ENCODE assay signal across 13 cellular contexts in the genomic region with DNA sequence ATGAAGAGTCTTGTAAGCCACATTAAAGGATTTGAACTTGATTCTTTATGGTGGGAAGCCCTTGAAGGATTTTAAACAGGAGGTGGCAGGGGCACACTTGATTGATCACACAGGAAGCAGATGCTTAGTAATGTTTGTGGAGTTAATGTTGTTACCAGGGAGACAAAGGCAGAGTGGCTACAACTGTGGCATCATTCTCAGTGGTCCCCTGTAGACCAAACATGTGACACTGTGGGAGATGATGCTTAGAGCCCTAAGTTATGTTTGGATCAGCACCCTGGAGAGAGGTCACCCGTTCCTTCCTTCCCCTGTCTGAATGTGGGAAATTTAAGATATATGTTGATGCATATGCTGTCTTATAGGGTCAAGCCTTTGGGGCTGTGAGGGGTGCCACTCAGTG. TPM values are rescaled to one million over a fixed set of nuclear protein-coding genes. Genes with fewer than 3 reads are reported as not detected.
DNase-seq lines count a peak whose midpoint lies in the region; ATAC-seq and TF ChIP-seq lines count a peak whose summit lies in the region.
"Had no signal": no experiment of that assay in that cellular context is flagged by ENCODE, and none has a peak within 500 bp of the region (broad histone marks: within the 10 kb centered on the region; RNA-seq: fewer than 3 reads in every experiment).

No MANE protein-coding gene starts in this region.

- in situ Hi-C loops in KBM-7 (cut with MboI; ENCODE audit: low pct_unique_long_range_greater_than_20kb, low sequenced_read_pairs): no loop called here

- H3K9me3 Mint-ChIP-seq in activated CD4-positive, alpha-beta T cell treated with anti-CD3 and anti-CD28 coated beads for 36 hours (ENCODE audit: low read depth): no peaks in the 10 kb centered on the region
- no peaks in the 10 kb centered on the region for H3K9me3 Mint-ChIP-seq in activated T-helper 1 cell treated with anti-CD3 and anti-CD28 coated beads, Interleukin-12 subunit alpha, Interleukin-12 subunit beta, Interleukin-2, Interleukin-4 antibody, amounts not matched to agents 30 ng/mL and 10 ng/mL and 1 ng/mL, durations not matched to agents 14 hours and 24 hours and 36 hours
- H3K9me3 Mint-ChIP-seq in naive thymus-derived CD8-positive, alpha-beta T cell: no peaks in the 10 kb centered on the region
- H3K9me3 Mint-ChIP-seq: nephron progenitor cell had no signal

- H3K36me3 Mint-ChIP-seq in activated CD4-positive, alpha-beta T cell treated with anti-CD3 and anti-CD28 coated beads for 36 hours (ENCODE audit: low read depth): peaks cover 3% of the 10 kb centered on the region
- peaks cover 7% of the 10 kb centered on the region for H3K36me3 Mint-ChIP-seq in activated T-helper 1 cell treated with anti-CD3 and anti-CD28 coated beads, Interleukin-12 subunit alpha, Interleukin-12 subunit beta, Interleukin-2, Interleukin-4 antibody, amounts not matched to agents 30 ng/mL and 10 ng/mL and 1 ng/mL, durations not matched to agents 14 hours and 24 hours and 36 hours (ENCODE audit: low read depth)
- H3K36me3 Mint-ChIP-seq in naive thymus-derived CD8-positive, alpha-beta T cell: peaks cover 0 to 17% (median 0%) of the 10 kb centered on the region in 3 donors

- no peaks in the 10 kb centered on the region for H3K9me2 ChIP-seq in hepatocyte (replicated peaks; ENCODE audit: insufficient read depth)

- H3K4me1 Mint-ChIP-seq in activated CD4-positive, alpha-beta T cell treated with anti-CD3 and anti-CD28 coated beads for 36 hours: peaks cover 76% of the 10 kb centered on the region
- H3K4me1 Mint-ChIP-seq in activated T-helper 1 cell treated with anti-CD3 and anti-CD28 coated beads, Interleukin-12 subunit alpha, Interleukin-12 subunit beta, Interleukin-2, Interleukin-4 antibody, amounts not matched to agents 30 ng/mL and 10 ng/mL and 1 ng/mL, durations not matched to agents 14 hours and 24 hours and 36 hours (ENCODE audit: low read depth): peaks cover 47% of the 10 kb centered on the region
- peaks cover 50 to 91% (median 88%) of the 10 kb centered on the region in 4 donors for H3K4me1 Mint-ChIP-seq in naive thymus-derived CD8-positive, alpha-beta T cell

- H3K4me1 ChIP-seq in hepatocyte (ENCODE audit: insufficient read depth): no peaks in the 10 kb centered on the region
- H3K4me1 ChIP-seq: SJSA1 had no signal

- no peaks in the 10 kb centered on the region for H3K36me3 ChIP-seq in hepatocyte (replicated peaks; ENCODE audit: insufficient read depth, low read depth)

- peaks cover 96% of the 10 kb centered on the region for H4K20me1 ChIP-seq in hepatocyte (ENCODE audit: insufficient read depth, poor library complexity, severe bottlenecking)

- H3K27ac ChIP-seq in hepatocyte: no peak overlapping the region
- H3K27ac ChIP-seq: SJSA1 had no signal

- POLR2A ChIA-PET in activated CD4-positive, alpha-beta T cell treated with anti-CD3 and anti-CD28 coated beads for 36 hours (lab: Charles Lee): no interaction called here
- POLR2A ChIA-PET in naive thymus-derived CD8-positive, alpha-beta T cell (lab: Charles Lee): interaction anchor here (0.9 kb wide), 1 partner anchor 20 kb away, joined by 3 read pairs; no protein-coding TSS in a partner anchor

- no peaks in the 10 kb centered on the region for H3K27me3 Mint-ChIP-seq in activated CD4-positive, alpha-beta T cell treated with anti-CD3 and anti-CD28 coated beads for 36 hours
- H3K27me3 Mint-ChIP-seq in activated T-helper 1 cell treated with anti-CD3 and anti-CD28 coated beads, Interleukin-12 subunit alpha, Interleukin-12 subunit beta, Interleukin-2, Interleukin-4 antibody, amounts not matched to agents 30 ng/mL and 10 ng/mL and 1 ng/mL, durations not matched to agents 14 hours and 24 hours and 36 hours (ENCODE audit: insufficient read depth): no peaks in the 10 kb centered on the region
- no peaks in the 10 kb centered on the region for H3K27me3 Mint-ChIP-seq in naive thymus-derived CD8-positive, alpha-beta T cell

- peak; percentile 14 for DNase-seq in activated CD4-positive, alpha-beta T cell treated with anti-CD3 and anti-CD28 coated beads for 36 hours
- DNase-seq in activated CD4-positive, alpha-beta T cell treated with anti-CD3 and anti-CD28 coated beads for 1 hour: no peak
- DNase-seq in KBM-7 (peak; percentile 23), HK-2 (ENCODE audit: unreplicated experiment) (no peak), hepatocyte (ENCODE audit: low spot score) (no peak)
- no peak for DNase-seq in activated T-helper 1 cell treated with anti-CD3 and anti-CD28 coated beads, Interleukin-12 subunit alpha, Interleukin-12 subunit beta, Interleukin-2, Interleukin-4 antibody, amounts not matched to agents 30 ng/mL and 10 ng/mL and 1 ng/mL, durations not matched to agents 14 hours and 24 hours and 36 hours (ENCODE audit: low spot score)
- DNase-seq in naive thymus-derived CD8-positive, alpha-beta T cell: peak in 8 of 10 donors; percentile 16 to 74 (median 46)
- DNase-seq: AML-193, cortex of kidney, NCI-H187 treated with DMSO at 0.1 percent for 48 hours, nephron progenitor cell had no signal

- H2AFZ ChIP-seq in hepatocyte: no peak overlapping the region

- H3K27me3 ChIP-seq in hepatocyte: no peaks in the 10 kb centered on the region
- H3K27me3 ChIP-seq: SJSA1 had no signal

- ATAC-seq in activated CD4-positive, alpha-beta T cell treated with anti-CD3 and anti-CD28 coated beads for 36 hours: peak; percentile 60
- peak; percentile 89 to 94 for ATAC-seq in naive thymus-derived CD8-positive, alpha-beta T cell
- ATAC-seq in GM18867 (IDR thresholded peaks at IDR 0.05; ENCODE audit: unreplicated experiment): no peak

- H3K79me2 ChIP-seq in hepatocyte: peaks cover 96% of the 10 kb centered on the region

- no peak for TF ChIP-seq CTCF in hepatocyte (IDR thresholded peaks at IDR 0.05; ENCODE audit: poor library complexity)

- CTCF ChIA-PET in activated CD4-positive, alpha-beta T cell treated with anti-CD3 and anti-CD28 coated beads for 36 hours (lab: Charles Lee): no interaction called here

- no peak overlapping the region for H3K4me3 Mint-ChIP-seq in activated CD4-positive, alpha-beta T cell treated with anti-CD3 and anti-CD28 coated beads for 36 hours
- no peak overlapping the region for H3K4me3 Mint-ChIP-seq in activated T-helper 1 cell treated with anti-CD3 and anti-CD28 coated beads, Interleukin-12 subunit alpha, Interleukin-12 subunit beta, Interleukin-2, Interleukin-4 antibody, amounts not matched to agents 30 ng/mL and 10 ng/mL and 1 ng/mL, durations not matched to agents 14 hours and 24 hours and 36 hours
- H3K4me3 Mint-ChIP-seq in naive thymus-derived CD8-positive, alpha-beta T cell: peak overlapping the region in 2 of 10 donors; percentile 0 to 39
- H3K4me3 Mint-ChIP-seq: nephron progenitor cell had no signal

- no peak overlapping the region for H3K27ac Mint-ChIP-seq in activated CD4-positive, alpha-beta T cell treated with anti-CD3 and anti-CD28 coated beads for 36 hours
- H3K27ac Mint-ChIP-seq in activated T-helper 1 cell treated with anti-CD3 and anti-CD28 coated beads, Interleukin-12 subunit alpha, Interleukin-12 subunit beta, Interleukin-2, Interleukin-4 antibody, amounts not matched to agents 30 ng/mL and 10 ng/mL and 1 ng/mL, durations not matched to agents 14 hours and 24 hours and 36 hours: peak overlapping the region; percentile 8
- peak overlapping the region; percentile 3 to 91 (median 70) for H3K27ac Mint-ChIP-seq in naive thymus-derived CD8-positive, alpha-beta T cell
- H3K27ac Mint-ChIP-seq: nephron progenitor cell had no signal

- H3K4me2 ChIP-seq in hepatocyte: no peak overlapping the region

- no peak overlapping the region for H3K4me3 ChIP-seq in hepatocyte
- H3K4me3 ChIP-seq: SJSA1 had no signal

- WGBS in hepatocyte (ENCODE audit: low lambda C conversion rate, missing lambda C conversion rate): 43% methylated on average over 1 of the region's 1 CpG

- no peaks in the 10 kb centered on the region for H3K9me3 ChIP-seq in hepatocyte (ENCODE audit: low read depth)
- H3K9me3 ChIP-seq: SJSA1 had no signal

- intact Hi-C loops in activated CD4-positive, alpha-beta T cell treated with anti-CD3 and anti-CD28 coated beads for 36 hours (cut with DNase I, micrococcal nuclease): no loop called here
- intact Hi-C loops in activated T-helper 1 cell treated with anti-CD3 and anti-CD28 coated beads, Interleukin-12 subunit alpha, Interleukin-12 subunit beta, Interleukin-2, Interleukin-4 antibody, amounts not matched to agents 30 ng/mL and 10 ng/mL and 1 ng/mL, durations not matched to agents 14 hours and 24 hours and 36 hours (cut with micrococcal nuclease): no loop called here

RNA-seq across cellular contexts. Expression of a gene that starts 53.2 kb away (rescaled TPM):
- total RNA-seq in activated CD4-positive, alpha-beta T cell treated with anti-CD3 and anti-CD28 coated beads for 36 hours: 100 to 1,000 TPM; 179 to 187 TPM
- 99.8 and 105 TPM in 2 replicates for total RNA-seq in activated T-helper 1 cell treated with anti-CD3 and anti-CD28 coated beads, Interleukin-12 subunit alpha, Interleukin-12 subunit beta, Interleukin-2, Interleukin-4 antibody, amounts not matched to agents 30 ng/mL and 10 ng/mL and 1 ng/mL, durations not matched to agents 14 hours and 24 hours and 36 hours
- total RNA-seq in naive thymus-derived CD8-positive, alpha-beta T cell: 10 to 100 TPM; 61.9 to 66.5 TPM
- 10 to 100 TPM; 17.5 to 21.6 (median 20.2) TPM for polyA plus RNA-seq in naive thymus-derived CD8-positive, alpha-beta T cell
- 75.8 and 86.3 TPM in 2 replicates for total RNA-seq in hepatocyte
- polyA plus RNA-seq in hepatocyte: 40.9 and 43.1 TPM in 2 replicates

Comparison
In these comparisons a context has a peak if more than half of its experiments do, and no peak if none do; other contexts are left out.
1. DNase-seq: peak in activated CD4-positive, alpha-beta T cell treated with anti-CD3 and anti-CD28 coated beads for 36 hours (single experiment), KBM-7 (single experiment) and naive thymus-derived CD8-positive, alpha-beta T cell (8 of 10); none in activated CD4-positive, alpha-beta T cell treated with anti-CD3 and anti-CD28 coated beads for 1 hour (single experiment), activated T-helper 1 cell treated with anti-CD3 and anti-CD28 coated beads, Interleukin-12 subunit alpha, Interleukin-12 subunit beta, Interleukin-2, Interleukin-4 antibody, amounts not matched to agents 30 ng/mL and 10 ng/mL and 1 ng/mL, durations not matched to agents 14 hours and 24 hours and 36 hours (single experiment), HK-2 (single experiment) and hepatocyte (single experiment).